In genomic region chr15:69713726-69714559, GRCh38 we compare ENCODE assay signal across 9 cellular contexts.
DNase-seq lines count a peak whose midpoint lies in the region; ATAC-seq and TF ChIP-seq lines count a peak whose summit lies in the region.
"Had no signal": no experiment of that assay in that cellular context is flagged by ENCODE, and none has a peak within 500 bp of the region (broad histone marks: within the 10 kb centered on the region; RNA-seq: fewer than 3 reads in every experiment).

No MANE protein-coding gene starts in this region.

- peaks cover 6% of the 10 kb centered on the region for H3K9me3 Mint-ChIP-seq in activated CD4-positive, alpha-beta T cell treated with anti-CD3 and anti-CD28 coated beads for 36 hours (ENCODE audit: low read depth)
- no peaks in the 10 kb centered on the region for H3K9me3 Mint-ChIP-seq in memory B cell

- DNase-seq in activated CD4-positive, alpha-beta T cell treated with anti-CD3 and anti-CD28 coated beads for 36 hours: peak; percentile 85
- DNase-seq in memory B cell (ENCODE audit: low spot score in 2 of 2) (no peak), NCI-H345 treated with DMSO at 0.1 percent for 48 hours (lab: John Stamatoyannopoulos, UW; ENCODE audit: unreplicated experiment) (no peak), OCI-M2 (lab: John Stamatoyannopoulos, UW; ENCODE audit: unreplicated experiment) (no peak), thyroid gland (no peak), G401 (ENCODE audit: low spot score) (no peak)

- POLR2A ChIA-PET in activated CD4-positive, alpha-beta T cell treated with anti-CD3 and anti-CD28 coated beads for 36 hours (lab: Charles Lee): interaction anchor here (0.6 to 1.2 kb wide), 7 partner anchors 31 to 778 kb away, joined by 3 to 12 read pairs (median 3); no protein-coding TSS in a partner anchor

- CTCF ChIA-PET in activated CD4-positive, alpha-beta T cell treated with anti-CD3 and anti-CD28 coated beads for 36 hours (lab: Charles Lee): interaction anchor here (0.5 to 1.7 kb wide), 10 partner anchors 10 to 880 kb away, joined by 3 to 9 read pairs (median 4); no protein-coding TSS in a partner anchor

- in situ Hi-C loops in G401 (cut with HindIII; ENCODE audit: low sequenced_read_pairs): no loop called here

- no peaks in the 10 kb centered on the region for H3K4me1 ChIP-seq in thyroid gland

- no peaks in the 10 kb centered on the region for H3K27me3 ChIP-seq in thyroid gland

- H3K27ac Mint-ChIP-seq in activated CD4-positive, alpha-beta T cell treated with anti-CD3 and anti-CD28 coated beads for 36 hours: peak overlapping the region; percentile 85
- H3K27ac Mint-ChIP-seq in memory B cell: peak overlapping the region; percentile 26

- intact Hi-C loops in activated CD4-positive, alpha-beta T cell treated with anti-CD3 and anti-CD28 coated beads for 36 hours (cut with DNase I, micrococcal nuclease): loop anchor here (1.0 to 10.0 kb wide), 16 partner anchors 33 to 779 kb away; partner anchors contain the start of gene TLE3 (in 1 of the 2)
- intact Hi-C loops in thyroid gland (cut with DNase I): no loop called here

- WGBS in thyroid gland, 2 donors: 86% methylated on average over 9 of the region's 9 CpGs

- peaks cover 7% of the 10 kb centered on the region for H3K27me3 Mint-ChIP-seq in activated CD4-positive, alpha-beta T cell treated with anti-CD3 and anti-CD28 coated beads for 36 hours
- H3K27me3 Mint-ChIP-seq in memory B cell: no peaks in the 10 kb centered on the region

- no peak overlapping the region for H3K4me3 ChIP-seq in thyroid gland (replicated peaks in 1 of 3)

- ATAC-seq in GM18520 (IDR thresholded peaks at IDR 0.05; ENCODE audit: unreplicated experiment) (peak; percentile 87), HG02981 (IDR thresholded peaks at IDR 0.05; ENCODE audit: unreplicated experiment) (peak; percentile 89), memory B cell (ENCODE audit: low read depth) (peak; percentile 44)
- peak; percentile 96 for ATAC-seq in activated CD4-positive, alpha-beta T cell treated with anti-CD3 and anti-CD28 coated beads for 36 hours
- ATAC-seq: HCT116 had no signal

- no peaks in the 10 kb centered on the region for H3K9me3 ChIP-seq in thyroid gland

- H3K27ac ChIP-seq in thyroid gland: no peak overlapping the region

- TF ChIP-seq CTCF in thyroid gland (IDR thresholded peaks at IDR 0.05): no peak

- H3K4me3 Mint-ChIP-seq in activated CD4-positive, alpha-beta T cell treated with anti-CD3 and anti-CD28 coated beads for 36 hours: peak overlapping the region; percentile 21
- no peak overlapping the region for H3K4me3 Mint-ChIP-seq in memory B cell

- peaks cover 3% of the 10 kb centered on the region for H3K36me3 Mint-ChIP-seq in activated CD4-positive, alpha-beta T cell treated with anti-CD3 and anti-CD28 coated beads for 36 hours (ENCODE audit: low read depth)
- no peaks in the 10 kb centered on the region for H3K36me3 Mint-ChIP-seq in memory B cell

- H3K4me1 Mint-ChIP-seq in activated CD4-positive, alpha-beta T cell treated with anti-CD3 and anti-CD28 coated beads for 36 hours: peaks cover 60% of the 10 kb centered on the region
- H3K4me1 Mint-ChIP-seq in memory B cell: peaks cover 15% of the 10 kb centered on the region

- H3K36me3 ChIP-seq in thyroid gland: no peaks in the 10 kb centered on the region

- no peak for TF ChIP-seq POLR2A in thyroid gland (IDR thresholded peaks at IDR 0.05)

Comparison
In these comparisons a context has a peak if more than half of its experiments do, and no peak if none do; other contexts are left out.
1. ATAC-seq: peak in every context shown above with its lines; median percentile 96 in activated CD4-positive, alpha-beta T cell treated with anti-CD3 and anti-CD28 coated beads for 36 hours; 89 in HG02981; 87 in GM18520; 44 in memory B cell.